Comparison of ENCODE assay signal across 9 cellular contexts in genomic region chr5:90557871-90558270, GRCh38. TPM values are rescaled to one million over a fixed set of nuclear protein-coding genes. Genes with fewer than 3 reads are reported as not detected.
DNase-seq lines count a peak whose midpoint lies in the region; ATAC-seq and TF ChIP-seq lines count a peak whose summit lies in the region.
"Had no signal": no experiment of that assay in that cellular context is flagged by ENCODE, and none has a peak within 500 bp of the region (broad histone marks: within the 10 kb centered on the region; RNA-seq: fewer than 3 reads in every experiment).

No MANE protein-coding gene starts in this region.

- ATAC-seq in CD4-positive, alpha-beta T cell (ENCODE audit: poor library complexity), result no peak
- ATAC-seq in naive thymus-derived CD8-positive, alpha-beta T cell, result no peak
- no peak for ATAC-seq in GM21515 (IDR thresholded peaks at IDR 0.05; ENCODE audit: unreplicated experiment)

- no peak for TF ChIP-seq CTCF in CD4-positive, alpha-beta T cell (IDR thresholded peaks at IDR 0.05)
- no peak for TF ChIP-seq CTCF in breast epithelium (IDR thresholded peaks at IDR 0.05)

- H3K9me3 ChIP-seq in CD4-positive, alpha-beta T cell (ENCODE audit: control insufficient read depth, low read length), result no peaks in the 10 kb centered on the region
- no peaks in the 10 kb centered on the region for H3K9me3 ChIP-seq in HUES64 (ENCODE audit: insufficient read depth, low read depth, low read length)
- no peaks in the 10 kb centered on the region for H3K9me3 ChIP-seq in breast epithelium

- TF ChIP-seq POLR2A in breast epithelium (IDR thresholded peaks at IDR 0.05), result no peak

- H3K27ac ChIP-seq in CD4-positive, alpha-beta T cell (ENCODE audit: low read depth, low read length), result no peak overlapping the region
- peak overlapping the region; percentile 61; the same call in 1 of the 2 replicates for H3K27ac ChIP-seq in HUES64 (ENCODE audit: low read depth, low read length)
- H3K27ac ChIP-seq in breast epithelium, result no peak overlapping the region
- H3K27ac ChIP-seq: skin epidermis had no signal

- POLR2A ChIA-PET in CD4-positive, alpha-beta T cell (lab: Charles Lee), result interaction anchor here (0.6 kb wide), 1 partner anchor 83 kb away, joined by 3 read pairs; the partner anchor contains the start of genes MBLAC2 and POLR3G
- POLR2A ChIA-PET in naive thymus-derived CD8-positive, alpha-beta T cell (lab: Charles Lee), result no interaction called here
- POLR2A ChIA-PET in activated CD4-positive, alpha-beta memory T cell treated with anti-CD3 and anti-CD28 coated beads, Interleukin-2, amount 10 ng/mL, durations not matched to agents 7 days and 5 days (lab: Charles Lee), result no interaction called here

- H3K27ac Mint-ChIP-seq in CD4-positive, alpha-beta T cell, result no peak overlapping the region
- H3K27ac Mint-ChIP-seq in naive thymus-derived CD8-positive, alpha-beta T cell, result no peak overlapping the region
- H3K27ac Mint-ChIP-seq in activated CD4-positive, alpha-beta memory T cell treated with anti-CD3 and anti-CD28 coated beads, Interleukin-2, amount 10 ng/mL, durations not matched to agents 7 days and 5 days, result no peak overlapping the region

- intact Hi-C loops in CD4-positive, alpha-beta T cell (cut with DNase I, micrococcal nuclease), result no loop called here
- intact Hi-C loops in breast epithelium (cut with DNase I; ENCODE audit: low total_unique reads), result no loop called here

- H3K9me3 Mint-ChIP-seq in CD4-positive, alpha-beta T cell, result no peaks in the 10 kb centered on the region
- H3K9me3 Mint-ChIP-seq in naive thymus-derived CD8-positive, alpha-beta T cell, result no peaks in the 10 kb centered on the region
- H3K9me3 Mint-ChIP-seq in activated CD4-positive, alpha-beta memory T cell treated with anti-CD3 and anti-CD28 coated beads, Interleukin-2, amount 10 ng/mL, durations not matched to agents 7 days and 5 days, result no peaks in the 10 kb centered on the region

- H3K36me3 ChIP-seq in HUES64 (ENCODE audit: insufficient read depth, low read length), result no peaks in the 10 kb centered on the region
- H3K36me3 ChIP-seq in breast epithelium, result no peaks in the 10 kb centered on the region

- H3K4me1 ChIP-seq in HUES64 (ENCODE audit: insufficient read depth, low read length) (peaks cover 80% of the 10 kb centered on the region), breast epithelium (peaks cover 0 to 4% of the 10 kb centered on the region in 2 donors)

- peaks cover 90% of the 10 kb centered on the region for H3K27me3 Mint-ChIP-seq in CD4-positive, alpha-beta T cell
- peaks cover 29 to 86% (median 51%) of the 10 kb centered on the region in 5 donors for H3K27me3 Mint-ChIP-seq in naive thymus-derived CD8-positive, alpha-beta T cell
- H3K27me3 Mint-ChIP-seq in activated CD4-positive, alpha-beta memory T cell treated with anti-CD3 and anti-CD28 coated beads, Interleukin-2, amount 10 ng/mL, durations not matched to agents 7 days and 5 days, result peaks cover 62% of the 10 kb centered on the region

- peaks cover 11% of the 10 kb centered on the region for H3K4me1 Mint-ChIP-seq in CD4-positive, alpha-beta T cell (ENCODE audit: low read depth)
- H3K4me1 Mint-ChIP-seq in naive thymus-derived CD8-positive, alpha-beta T cell, result peaks cover 3 to 19% (median 11%) of the 10 kb centered on the region in 4 donors
- H3K4me1 Mint-ChIP-seq in activated CD4-positive, alpha-beta memory T cell treated with anti-CD3 and anti-CD28 coated beads, Interleukin-2, amount 10 ng/mL, durations not matched to agents 7 days and 5 days, result peaks cover 5% of the 10 kb centered on the region

- WGBS in HUES64, result 15% methylated on average over 2 of the region's 3 CpGs

- H3K36me3 Mint-ChIP-seq in CD4-positive, alpha-beta T cell (ENCODE audit: low read depth), result no peaks in the 10 kb centered on the region
- no peaks in the 10 kb centered on the region for H3K36me3 Mint-ChIP-seq in naive thymus-derived CD8-positive, alpha-beta T cell
- H3K36me3 Mint-ChIP-seq in activated CD4-positive, alpha-beta memory T cell treated with anti-CD3 and anti-CD28 coated beads, Interleukin-2, amount 10 ng/mL, durations not matched to agents 7 days and 5 days (ENCODE audit: low read depth), result no peaks in the 10 kb centered on the region

- CTCF ChIA-PET in CD4-positive, alpha-beta T cell (lab: Charles Lee), result interaction anchor here (0.9 kb wide), 1 partner anchor 13 kb away, joined by 3 read pairs; no protein-coding TSS in a partner anchor
- CTCF ChIA-PET in activated CD4-positive, alpha-beta memory T cell treated with anti-CD3 and anti-CD28 coated beads, Interleukin-2, amount 10 ng/mL, durations not matched to agents 7 days and 5 days (lab: Charles Lee), result no interaction called here

- H3K9ac ChIP-seq in HUES64 (ENCODE audit: low read depth, low read length), result peak overlapping the region; percentile 86

- peaks cover 64% of the 10 kb centered on the region for H3K27me3 ChIP-seq in CD4-positive, alpha-beta T cell (ENCODE audit: control insufficient read depth, insufficient read depth, low read length)
- peaks cover 10% of the 10 kb centered on the region; the same call in 1 of the 2 replicates for H3K27me3 ChIP-seq in HUES64 (ENCODE audit: insufficient read depth, low read length)
- peaks cover 4 to 18% of the 10 kb centered on the region in 2 donors for H3K27me3 ChIP-seq in breast epithelium

- peak overlapping the region; percentile 30 for H3K4me3 Mint-ChIP-seq in CD4-positive, alpha-beta T cell
- peak overlapping the region in 9 of 10 donors; percentile 37 to 78 (median 62) for H3K4me3 Mint-ChIP-seq in naive thymus-derived CD8-positive, alpha-beta T cell
- H3K4me3 Mint-ChIP-seq in activated CD4-positive, alpha-beta memory T cell treated with anti-CD3 and anti-CD28 coated beads, Interleukin-2, amount 10 ng/mL, durations not matched to agents 7 days and 5 days, result no peak overlapping the region

- H3K4me3 ChIP-seq in HUES64 (ENCODE audit: low read length), result peak overlapping the region; percentile 75
- peak overlapping the region in 2 of 3 donors; percentile 59 to 73 for H3K4me3 ChIP-seq in breast epithelium

- no peak for DNase-seq in CD4-positive, alpha-beta T cell
- DNase-seq in breast epithelium (ENCODE audit: low spot score in 2 of 2) (no peak), AG08395 (ENCODE audit: low spot score) (no peak), OCI-M2 (lab: John Stamatoyannopoulos, UW; ENCODE audit: unreplicated experiment) (no peak)
- no peak for DNase-seq in naive thymus-derived CD8-positive, alpha-beta T cell
- no peak for DNase-seq in activated CD4-positive, alpha-beta memory T cell treated with anti-CD3 and anti-CD28 coated beads, Interleukin-2, amount 10 ng/mL, durations not matched to agents 7 days and 5 days

RNA-seq across cellular contexts. Expression of gene ADGRV1, which starts 0.7 kb away (rescaled TPM):
- 1 to 10 TPM in 1 of 2 experiments, under 1 TPM in 1; 0.81 to 1.2 TPM for total RNA-seq in CD4-positive, alpha-beta T cell
- 22.5 TPM for polyA plus RNA-seq in HUES64 (2013, experiment 1 of 2)
- 25.4 TPM for polyA plus RNA-seq in HUES64 (2013, experiment 2 of 2)
- 10 to 100 TPM in 2 of 3 donors, under 1 TPM in 1; 0.32 to 85.2 (median 55.3) TPM for total RNA-seq in breast epithelium
- total RNA-seq in naive thymus-derived CD8-positive, alpha-beta T cell, result under 1 TPM; 0.08 to 0.13 TPM
- under 1 TPM in 1 of 3 donors, not detected in 2; 0.37 TPM for polyA plus RNA-seq in naive thymus-derived CD8-positive, alpha-beta T cell
- not detected for total RNA-seq in activated CD4-positive, alpha-beta memory T cell treated with anti-CD3 and anti-CD28 coated beads, Interleukin-2, amount 10 ng/mL, durations not matched to agents 7 days and 5 days

RNA-seq across cellular contexts. Expression of gene LYSMD3, which starts 28.5 kb away (rescaled TPM):
- 10 to 100 TPM; 27.6 to 32.8 TPM for total RNA-seq in CD4-positive, alpha-beta T cell
- polyA plus RNA-seq in HUES64 (2013, experiment 1 of 2), result 8.4 TPM
- 10.1 TPM for polyA plus RNA-seq in HUES64 (2013, experiment 2 of 2)
- total RNA-seq in breast epithelium, result 10 to 100 TPM; 11.5 to 19.3 (median 15.7) TPM
- 10 to 100 TPM; 25.1 to 26.9 TPM for total RNA-seq in naive thymus-derived CD8-positive, alpha-beta T cell
- 1 to 10 TPM; 6.6 to 8.4 (median 7.1) TPM for polyA plus RNA-seq in naive thymus-derived CD8-positive, alpha-beta T cell
- total RNA-seq in activated CD4-positive, alpha-beta memory T cell treated with anti-CD3 and anti-CD28 coated beads, Interleukin-2, amount 10 ng/mL, durations not matched to agents 7 days and 5 days, result 10 to 100 TPM; 20.6 to 22.5 TPM
